12 cellular contexts compared by ENCODE assay signal in genomic region chr6:2688416-2689064, GRCh38.
DNase-seq lines count a peak whose midpoint lies in the region; ATAC-seq and TF ChIP-seq lines count a peak whose summit lies in the region.
"Had no signal": no experiment of that assay in that cellular context is flagged by ENCODE, and none has a peak within 500 bp of the region (broad histone marks: within the 10 kb centered on the region; RNA-seq: fewer than 3 reads in every experiment).

No MANE protein-coding gene starts in this region.

- no peak overlapping the region for H3K27ac ChIP-seq in Peyer's patch
- H3K27ac ChIP-seq: cardiac muscle cell, sigmoid colon had no signal

- POLR2A ChIA-PET in GM10248 (lab: Yijun Ruan, JAX): no interaction called here

- H3K36me3 ChIP-seq in Peyer's patch: no peaks in the 10 kb centered on the region
- H3K36me3 ChIP-seq: cardiac muscle cell, sigmoid colon had no signal

- H3K27me3 ChIP-seq in Peyer's patch: no peaks in the 10 kb centered on the region
- H3K27me3 ChIP-seq: cardiac muscle cell, sigmoid colon had no signal

- ATAC-seq in omental fat pad (ENCODE audit: low FRiP score): no peak
- ATAC-seq: GM12878 had no signal

- DNase-seq in GM10248 (ENCODE audit: extremely low spot score) (peak; percentile 32), NCI-H524 (lab: John Stamatoyannopoulos, UW) (peak; percentile 66 to 92), dedifferentiated amniotic fluid mesenchymal stem cell (ENCODE audit: extremely low spot score) (peak; percentile 53), renal cortical epithelial cell (ENCODE audit: low read depth) (peak; percentile 85), Peyer's patch (no peak), NCI-H748 (lab: John Stamatoyannopoulos, UW; ENCODE audit: unreplicated experiment) (no peak), omental fat pad (ENCODE audit: low spot score) (no peak)
- DNase-seq: activated CD4-positive, CD25-positive, alpha-beta regulatory T cell treated with anti-CD3 and anti-CD28 coated beads, Interleukin-2, amount 50 U/mL, for 72 hours; NCI-H69; sigmoid colon had no signal

- no peak for TF ChIP-seq CTCF in GM10248 (IDR thresholded peaks at IDR 0.05; ENCODE audit: control extremely low read depth, extremely low read depth, low read depth, missing control alignments)
- TF ChIP-seq CTCF in Peyer's patch (IDR thresholded peaks at IDR 0.05): no peak
- no peak for TF ChIP-seq CTCF in omental fat pad (IDR thresholded peaks at IDR 0.05)

- H3K4me3 ChIP-seq in Peyer's patch: no peak overlapping the region
- H3K4me3 ChIP-seq: cardiac muscle cell, GM12878, sigmoid colon had no signal

- TF ChIP-seq POLR2A in Peyer's patch (IDR thresholded peaks at IDR 0.05): no peak

- no peaks in the 10 kb centered on the region for H3K4me1 ChIP-seq in Peyer's patch
- H3K4me1 ChIP-seq: sigmoid colon had no signal

- H3K9me3 ChIP-seq in Peyer's patch: no peaks in the 10 kb centered on the region
- H3K9me3 ChIP-seq: sigmoid colon had no signal

- CTCF ChIA-PET in GM10248 (lab: Yijun Ruan, JAX): no interaction called here

Comparison
In these comparisons a context has a peak if more than half of its experiments do, and no peak if none do; other contexts are left out.
1. DNase-seq: peak in GM10248 (single experiment), NCI-H524 (2 of 2), dedifferentiated amniotic fluid mesenchymal stem cell (single experiment) and renal cortical epithelial cell (single experiment); none in Peyer's patch (0 of 3), NCI-H748 (single experiment) and omental fat pad (single experiment).